In genomic region chr1:201827321-201828281, GRCh38 we compare ENCODE assay signal across 14 cellular contexts. TPM values are rescaled to one million over a fixed set of nuclear protein-coding genes. Genes with fewer than 3 reads are reported as not detected.
A peak's percentile ranks its signal among the peaks of the same experiment; 100 is the strongest.
DNase-seq lines count a peak whose midpoint lies in the region; ATAC-seq and TF ChIP-seq lines count a peak whose summit lies in the region.
"Had no signal": no experiment of that assay in that cellular context is flagged by ENCODE, and none has a peak within 500 bp of the region (broad histone marks: within the 10 kb centered on the region; RNA-seq: fewer than 3 reads in every experiment).

No MANE protein-coding gene starts in this region.

- H3K9me2 ChIP-seq in GM23248 (ENCODE audit: insufficient read depth) (no peaks in the 10 kb centered on the region), PC-3 (replicated peaks; ENCODE audit: low read length) (no peaks in the 10 kb centered on the region)

- H3K27ac ChIP-seq in ACC112 (ENCODE audit: low read depth, low read length): peak overlapping the region; percentile 5; the same call in 1 of the 2 replicates
- peak overlapping the region; percentile 30 for H3K27ac ChIP-seq in GM23248
- H3K27ac ChIP-seq in PC-3 (ENCODE audit: low read length): no peak overlapping the region
- H3K27ac ChIP-seq: suprapubic skin had no signal

- H3F3A ChIP-seq in GM23248 (ENCODE audit: insufficient read depth) (peaks cover 71% of the 10 kb centered on the region), PC-3 (ENCODE audit: low read length, unreplicated experiment) (no peaks in the 10 kb centered on the region)

- H3K36me3 Mint-ChIP-seq in brain: peaks cover 30% of the 10 kb centered on the region
- H3K36me3 Mint-ChIP-seq in mesothelial cell of epicardium: peaks cover 14% of the 10 kb centered on the region

- H3K36me3 ChIP-seq in ACC112 (ENCODE audit: insufficient read depth, low read length) (peaks cover 12% of the 10 kb centered on the region; the same call in 1 of the 2 replicates), GM23248 (ENCODE audit: low read depth) (peaks cover 20% of the 10 kb centered on the region), PC-3 (ENCODE audit: low read depth, low read length) (no peaks in the 10 kb centered on the region)
- H3K36me3 ChIP-seq: suprapubic skin had no signal

- H3K4me3 Mint-ChIP-seq in brain: peak overlapping the region in 3 of 5 experiments; percentile 93 to 100 (median 100)
- peak overlapping the region; percentile 26 for H3K4me3 Mint-ChIP-seq in mesothelial cell of epicardium

- peaks cover 31% of the 10 kb centered on the region for H3K79me2 ChIP-seq in ACC112 (ENCODE audit: control insufficient read depth, insufficient read depth, low read length, unreplicated experiment)
- H3K79me2 ChIP-seq in GM23248 (ENCODE audit: insufficient read depth): peaks cover 58% of the 10 kb centered on the region
- H3K79me2 ChIP-seq in PC-3 (ENCODE audit: low read length): peaks cover 36% of the 10 kb centered on the region

- TF ChIP-seq CTCF in brain (conservative IDR thresholded peaks at IDR 0.05) (no peak), mesothelial cell of epicardium (IDR thresholded peaks at IDR 0.05; ENCODE audit: unreplicated experiment) (no peak), PC-3 (conservative IDR thresholded peaks at IDR 0.05; ENCODE audit: low read depth, low read length) (no peak)

- H3K9me3 ChIP-seq in GM23248 (ENCODE audit: low read depth) (no peaks in the 10 kb centered on the region), PC-3 (ENCODE audit: low read length) (no peaks in the 10 kb centered on the region)
- H3K9me3 ChIP-seq: suprapubic skin had no signal

- no peak for ATAC-seq in PC-3

- H3K27me3 ChIP-seq in ACC112 (ENCODE audit: insufficient read depth, low read length) (no peaks in the 10 kb centered on the region), GM23248 (replicated peaks; ENCODE audit: insufficient read depth) (no peaks in the 10 kb centered on the region), PC-3 (ENCODE audit: low read length) (no peaks in the 10 kb centered on the region)
- H3K27me3 ChIP-seq: suprapubic skin had no signal

- WGBS in GM23248 (ENCODE audit: low coverage in 1 of 2, low lambda C conversion rate in 2 of 2, missing lambda C conversion rate in 2 of 2), 2 experiments: 74% methylated on average over 12 of the region's 12 CpGs

- H2AFZ ChIP-seq in ACC112 (ENCODE audit: low read length, unreplicated experiment): no peak overlapping the region
- H2AFZ ChIP-seq in GM23248: no peak overlapping the region
- no peak overlapping the region for H2AFZ ChIP-seq in PC-3 (ENCODE audit: low read length)

- CTCF ChIA-PET in PC-3 (lab: Charles Lee): no interaction called here

- POLR2A ChIA-PET in PC-3 (lab: Charles Lee; ENCODE audit: unreplicated experiment): no interaction called here

- H3K9me3 Mint-ChIP-seq in brain: no peaks in the 10 kb centered on the region
- H3K9me3 Mint-ChIP-seq in mesothelial cell of epicardium: no peaks in the 10 kb centered on the region
- H3K9me3 Mint-ChIP-seq: activated B cell treated with CpG ODN at 0.5 μM for 24 hours; activated naive CD4-positive, alpha-beta T cell treated with anti-CD3 and anti-CD28 coated beads, Interleukin-2, amount 10 ng/mL, durations not matched to agents 7 days and 5 days had no signal

- intact Hi-C loops in PC-3 (cut with micrococcal nuclease): no loop called here

- H3K4me1 Mint-ChIP-seq in brain (peaks cover 66% of the 10 kb centered on the region), mesothelial cell of epicardium (peaks cover 40% of the 10 kb centered on the region)

- H3K4me2 ChIP-seq in GM23248 (ENCODE audit: unreplicated experiment): peak overlapping the region; percentile 30
- no peak overlapping the region for H3K4me2 ChIP-seq in PC-3 (ENCODE audit: low read length)

- DNase-seq in GM23248: peak; percentile 50
- no peak for DNase-seq in mesothelial cell of epicardium (ENCODE audit: low spot score in 2 of 2, unreplicated experiment in 2 of 2)
- DNase-seq in central memory CD4-positive, alpha-beta T cell: no peak
- DNase-seq in NAMALWA (ENCODE audit: low spot score): no peak
- no peak for DNase-seq in ecto neural progenitor cell (ENCODE audit: low spot score)
- DNase-seq in PC-3: no peak
- DNase-seq: activated B cell treated with CpG ODN at 0.5 μM for 24 hours; activated naive CD4-positive, alpha-beta T cell treated with anti-CD3 and anti-CD28 coated beads, Interleukin-2, amount 10 ng/mL, durations not matched to agents 7 days and 5 days; cortex of kidney; DMS79 had no signal

- H3K4me3 ChIP-seq in ACC112 (ENCODE audit: low read depth, low read length) (no peak overlapping the region), GM23248 (peak overlapping the region; percentile 99; the same call in 1 of the 2 replicates), PC-3 (ENCODE audit: low read length) (no peak overlapping the region)
- H3K4me3 ChIP-seq: suprapubic skin had no signal

- no TSS peak for BruUV-seq in PC-3 (replicated peaks; lab: Mats Ljungman, UMichigan)

- H3K9ac ChIP-seq in GM23248 (peak overlapping the region; percentile 99), PC-3 (ENCODE audit: low read length) (no peak overlapping the region)

- H4K20me1 ChIP-seq in GM23248 (ENCODE audit: insufficient read depth) (no peaks in the 10 kb centered on the region), PC-3 (ENCODE audit: low read length) (peaks cover 11% of the 10 kb centered on the region; the same call in 1 of the 2 replicates)

- H3K27me3 Mint-ChIP-seq in brain (no peaks in the 10 kb centered on the region), mesothelial cell of epicardium (ENCODE audit: low read depth) (no peaks in the 10 kb centered on the region)
- H3K27me3 Mint-ChIP-seq: activated B cell treated with CpG ODN at 0.5 μM for 24 hours; activated naive CD4-positive, alpha-beta T cell treated with anti-CD3 and anti-CD28 coated beads, Interleukin-2, amount 10 ng/mL, durations not matched to agents 7 days and 5 days; B cell had no signal

- H3K27ac Mint-ChIP-seq in brain (peak overlapping the region in 3 of 5 experiments; percentile 6 to 95 (median 87)), mesothelial cell of epicardium (peak overlapping the region; percentile 49)
- H3K27ac Mint-ChIP-seq: activated B cell treated with CpG ODN at 0.5 μM for 24 hours had no signal

- H3K4me1 ChIP-seq in ACC112 (ENCODE audit: control insufficient read depth, insufficient read depth, low read length, unreplicated experiment) (peaks cover 35% of the 10 kb centered on the region), GM23248 (ENCODE audit: insufficient read depth) (peaks cover 38% of the 10 kb centered on the region), PC-3 (ENCODE audit: insufficient read depth, low read length) (peaks cover 21% of the 10 kb centered on the region)

- in situ Hi-C loops in GM23248 (cut with MboI): no loop called here

RNA-seq across cellular contexts. Expression of gene IPO9, which starts 1.4 kb away (rescaled TPM):
- total RNA-seq in GM23248 (2014; rRNA removed; shearing (Covaris generic)): 17.6 and 18.3 TPM in 2 replicates
- 52.4 and 53.8 TPM in 2 replicates for polyA plus RNA-seq in GM23248 (2016; fragmentation: Nextera tagmentation; extraction: Ambion mirVana)
- 108 TPM for polyA plus RNA-seq in brain (ENCODE audit: insufficient read depth, low read depth, low replicate concordance)
- 80.1 to 87.8 TPM (median 84.9 TPM) in 3 replicates for total RNA-seq in mesothelial cell of epicardium
- total RNA-seq in PC-3 (2014; rRNA removed): 21.6 and 23.6 TPM in 2 replicates
